In the genomic region with DNA sequence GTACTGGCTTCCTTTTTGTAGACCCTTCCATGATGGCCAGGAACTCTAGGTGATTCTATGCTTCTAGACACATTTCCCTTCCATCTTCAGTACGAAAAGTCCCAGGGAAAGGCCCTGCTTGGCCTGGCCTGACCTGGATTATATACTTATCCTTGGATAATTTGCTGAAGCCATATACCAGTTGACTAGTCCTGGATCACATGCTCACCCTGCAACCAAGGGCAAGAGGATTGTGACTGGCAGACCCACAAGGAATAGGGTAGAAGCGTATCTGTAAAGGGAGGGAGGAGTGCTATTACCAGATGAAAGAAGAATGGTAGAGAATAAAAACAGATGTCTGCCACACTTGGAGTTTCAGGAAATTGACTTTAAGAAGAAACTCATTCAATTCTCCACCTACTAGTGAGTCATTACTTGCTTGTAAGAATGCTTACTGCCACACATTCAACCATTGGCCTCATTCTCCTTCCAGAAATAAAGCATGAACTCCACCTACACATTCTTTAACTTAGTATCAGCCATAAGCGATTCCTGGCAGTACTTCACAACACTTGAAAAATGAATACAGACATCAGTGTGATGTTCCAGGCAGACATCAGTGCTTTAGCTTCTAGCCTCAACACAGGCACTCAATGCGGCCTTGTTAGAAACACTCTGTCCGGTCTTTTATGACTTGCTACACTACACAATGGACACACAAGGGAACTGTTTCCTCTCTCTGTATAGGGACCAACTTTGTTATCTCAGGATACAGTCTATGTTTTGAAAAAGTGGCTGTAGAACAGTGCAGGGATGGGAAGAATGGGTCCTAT, we compare ENCODE assay signal across 13 cellular contexts.
A peak's percentile ranks its signal among the peaks of the same experiment; 100 is the strongest.
DNase-seq lines count a peak whose midpoint lies in the region; ATAC-seq and TF ChIP-seq lines count a peak whose summit lies in the region.
"Had no signal": no experiment of that assay in that cellular context is flagged by ENCODE, and none has a peak within 500 bp of the region (broad histone marks: within the 10 kb centered on the region; RNA-seq: fewer than 3 reads in every experiment).

No MANE protein-coding gene starts in this region.

- no peak for TF ChIP-seq CTCF in AG04449 (IDR thresholded peaks at IDR 0.05; ENCODE audit: insufficient read depth, low read length, missing control alignments)
- no peak for TF ChIP-seq CTCF in choroid plexus epithelial cell (conservative IDR thresholded peaks at IDR 0.05; ENCODE audit: low read depth, low read length)

- POLR2A ChIA-PET in AG04449 (lab: Yijun Ruan, JAX), result interaction anchor here (0.6 kb wide), 1 partner anchor 181 kb away, joined by 3 read pairs; no protein-coding TSS in a partner anchor
- POLR2A ChIA-PET in CD4-positive, alpha-beta memory T cell (lab: Charles Lee; ENCODE audit: partially characterized antibody), result no interaction called here

- H3K27me3 Mint-ChIP-seq in CD4-positive, alpha-beta memory T cell, result peaks cover 1 to 8% of the 10 kb centered on the region in 2 donors

- H3K4me1 ChIP-seq in CD4-positive, alpha-beta memory T cell (ENCODE audit: insufficient read depth, low read length), result no peaks in the 10 kb centered on the region
- H3K4me1 ChIP-seq: SJCRH30 had no signal

- no peaks in the 10 kb centered on the region for H3K36me3 ChIP-seq in CD4-positive, alpha-beta memory T cell (ENCODE audit: insufficient read depth, low read length)
- H3K36me3 ChIP-seq: ovary had no signal

- no peaks in the 10 kb centered on the region for H3K9me3 ChIP-seq in CD4-positive, alpha-beta memory T cell (ENCODE audit: control insufficient read depth in 1 of 2, low read length in 2 of 2)
- H3K9me3 ChIP-seq: ovary, SJCRH30 had no signal

- no peak overlapping the region for H3K4me3 ChIP-seq in AG04449 (ENCODE audit: low read depth, low read length)
- no peak overlapping the region for H3K4me3 ChIP-seq in choroid plexus epithelial cell (ENCODE audit: low read depth, low read length)
- no peak overlapping the region for H3K4me3 ChIP-seq in CD4-positive, alpha-beta memory T cell (ENCODE audit: low read length in 2 of 2)
- H3K4me3 ChIP-seq: ovary, SJCRH30 had no signal

- H3K27ac Mint-ChIP-seq in CD4-positive, alpha-beta memory T cell, result no peak overlapping the region

- no peak overlapping the region for H3K4me3 Mint-ChIP-seq in CD4-positive, alpha-beta memory T cell
- H3K4me3 Mint-ChIP-seq: CD4-positive, CD25-positive, alpha-beta regulatory T cell had no signal

- DNase-seq in AG04449 (ENCODE audit: low read depth, low spot score) (peak; percentile 90), choroid plexus epithelial cell (ENCODE audit: low read depth) (peak; percentile 88), lung microvascular endothelial cell (ENCODE audit: low read depth in 2 of 2) (peak; percentile 31 to 65), NCI-H774 (lab: John Stamatoyannopoulos, UW) (no peak), NCI-H510A treated with DMSO at 0.1 percent for 48 hours (lab: John Stamatoyannopoulos, UW) (no peak)
- DNase-seq in CD4-positive, alpha-beta memory T cell, result no peak
- DNase-seq: activated CD8-positive, alpha-beta memory T cell treated with anti-CD3 and anti-CD28 coated beads, Interleukin-2, amount 50 U/mL, for 4 hours; CD4-positive, CD25-positive, alpha-beta regulatory T cell; erythroblast; ovary; SJCRH30 had no signal

- H3K27me3 ChIP-seq in CD4-positive, alpha-beta memory T cell (ENCODE audit: insufficient read depth, low read length), result no peaks in the 10 kb centered on the region
- H3K27me3 ChIP-seq: ovary, SJCRH30 had no signal

- H3K27ac ChIP-seq in CD4-positive, alpha-beta memory T cell (ENCODE audit: low read depth, low read length), result no peak overlapping the region
- H3K27ac ChIP-seq: ovary, SJCRH30 had no signal

- CTCF ChIA-PET in AG04449 (lab: Yijun Ruan, JAX), result interaction anchor here (1.1 kb wide), 1 partner anchor 14 kb away, joined by 4 read pairs; no protein-coding TSS in a partner anchor
- CTCF ChIA-PET in CD4-positive, alpha-beta memory T cell (lab: Charles Lee; ENCODE audit: partially characterized antibody), result no interaction called here

- intact Hi-C loops in CD4-positive, alpha-beta memory T cell (cut with micrococcal nuclease), result no loop called here

- no peaks in the 10 kb centered on the region for H3K9me3 Mint-ChIP-seq in CD4-positive, alpha-beta memory T cell

- no peaks in the 10 kb centered on the region for H3K4me1 Mint-ChIP-seq in CD4-positive, alpha-beta memory T cell
- H3K4me1 Mint-ChIP-seq: CD4-positive, CD25-positive, alpha-beta regulatory T cell had no signal

- H3K36me3 Mint-ChIP-seq in CD4-positive, alpha-beta memory T cell, result no peaks in the 10 kb centered on the region
- H3K36me3 Mint-ChIP-seq: CD4-positive, CD25-positive, alpha-beta regulatory T cell had no signal

- ATAC-seq in HG02973 (IDR thresholded peaks at IDR 0.05; ENCODE audit: unreplicated experiment) (peak; percentile 58), HG03108 (IDR thresholded peaks at IDR 0.05; ENCODE audit: unreplicated experiment) (no peak)

Comparison
In these comparisons a context has a peak if more than half of its experiments do, and no peak if none do; other contexts are left out.
1. DNase-seq: peak in AG04449 (single experiment), choroid plexus epithelial cell (single experiment) and lung microvascular endothelial cell (2 of 2); none in CD4-positive, alpha-beta memory T cell (0 of 5), NCI-H774 (single experiment) and NCI-H510A treated with DMSO at 0.1 percent for 48 hours (single experiment).